Comparison of ENCODE assay signal across 1 cellular context in genomic region chr7:983182-984071, GRCh38.
TF ChIP-seq lines count a peak whose summit lies in the region.

No MANE protein-coding gene starts in this region.

TF ChIP-seq in HepG2, 621 proteins besides CTCF, POLR2A, EP300 and RAD21 (continues in another document):
- TF ChIP-seq AGO2 (optimal IDR thresholded peaks at IDR 0.05; ENCODE audit: low read depth, low read length) (peak; percentile 91), TCF7L2 (IDR thresholded peaks at IDR 0.05; ENCODE audit: low read depth, low read length) (no peak), TBP (CRISPR knock-in tag; IDR thresholded peaks at IDR 0.05) (0 out of 2 replicates have a peak, but pooled peaks have one; percentile 50), ZSCAN20 (CRISPR knock-in tag; IDR thresholded peaks at IDR 0.05; ENCODE audit: borderline replicate concordance) (peak; percentile 48), ZNF788 (CRISPR knock-in tag; IDR thresholded peaks at IDR 0.05; ENCODE audit: borderline replicate concordance) (peak; percentile 19; the same call in 1 of the 2 replicates), HIVEP1 (CRISPR knock-in tag; IDR thresholded peaks at IDR 0.05) (peak; percentile 36), ZNF670 (CRISPR knock-in tag; IDR thresholded peaks at IDR 0.05; ENCODE audit: borderline replicate concordance) (peak; percentile 66; the same call in 1 of the 2 replicates), BORCS8-MEF2B (CRISPR knock-in tag; IDR thresholded peaks at IDR 0.05) (peak; percentile 62; the same call in 1 of the 2 replicates), ZNF3 (CRISPR knock-in tag; IDR thresholded peaks at IDR 0.05) (0 out of 2 replicates have a peak, but pooled peaks have one; percentile 50), TFAP4 (IDR thresholded peaks at IDR 0.05; ENCODE audit: borderline replicate concordance, low read depth) (peak; percentile 42; the same call in 1 of the 2 replicates), ZNF703 (CRISPR knock-in tag; IDR thresholded peaks at IDR 0.05; ENCODE audit: borderline replicate concordance) (0 out of 2 replicates have a peak, but pooled peaks have one; percentile 43), CBFB (CRISPR knock-in tag; IDR thresholded peaks at IDR 0.05) (peak; percentile 56; the same call in 1 of the 2 replicates), ZNF264 (CRISPR knock-in tag; IDR thresholded peaks at IDR 0.05) (0 out of 2 replicates have a peak, but pooled peaks have one; percentile 49), TARDBP (CRISPR knock-in tag; IDR thresholded peaks at IDR 0.05) (peak; percentile 72), ZNF563 (CRISPR knock-in tag; IDR thresholded peaks at IDR 0.05) (peak; percentile 35; the same call in 1 of the 2 replicates), NR2F6 (IDR thresholded peaks at IDR 0.05) (no peak), NR2F6 (CRISPR knock-in tag; IDR thresholded peaks at IDR 0.05) (peak; percentile 15; the same call in 1 of the 2 replicates), ZMAT3 (CRISPR knock-in tag; conservative IDR thresholded peaks at IDR 0.05) (peak; percentile 34), KDM1A (CRISPR knock-in tag; IDR thresholded peaks at IDR 0.05) (peak; percentile 79; the same call in 1 of the 2 replicates), RBFOX2 (IDR thresholded peaks at IDR 0.05; ENCODE audit: low read depth, low read length) (peak; percentile 94), JUN (CRISPR knock-in tag; IDR thresholded peaks at IDR 0.05) (no peak), ZNF776 (CRISPR knock-in tag; IDR thresholded peaks at IDR 0.05) (peak; percentile 68; the same call in 1 of the 2 replicates), ZNF782 (CRISPR knock-in tag; IDR thresholded peaks at IDR 0.05; ENCODE audit: borderline replicate concordance) (peak; percentile 8; the same call in 1 of the 2 replicates), ZBTB34 (CRISPR knock-in tag; IDR thresholded peaks at IDR 0.05) (peak; percentile 59; the same call in 1 of the 2 replicates), SSRP1 (CRISPR knock-in tag; IDR thresholded peaks at IDR 0.05) (no peak), POLR2G (IDR thresholded peaks at IDR 0.05; ENCODE audit: low read depth, low read length) (peak; percentile 69), PHF5A (CRISPR knock-in tag; IDR thresholded peaks at IDR 0.05; ENCODE audit: low read depth, unreplicated experiment) (peak; percentile 38), RXRA (CRISPR knock-in tag; IDR thresholded peaks at IDR 0.05) (0 out of 2 replicates have a peak, but pooled peaks have one; percentile 38), NONO (IDR thresholded peaks at IDR 0.05) (no peak), NONO (CRISPR knock-in tag; conservative IDR thresholded peaks at IDR 0.05) (peak; percentile 87), ZKSCAN5 (CRISPR knock-in tag; IDR thresholded peaks at IDR 0.05) (no peak), ZNF337 (CRISPR knock-in tag; IDR thresholded peaks at IDR 0.05; ENCODE audit: borderline replicate concordance, low read depth) (no peak), CEBPG (CRISPR knock-in tag; IDR thresholded peaks at IDR 0.05) (peak; percentile 70), ZNF543 (CRISPR knock-in tag; IDR thresholded peaks at IDR 0.05) (peak; percentile 57; the same call in 1 of the 2 replicates), POLR2AphosphoS2 (IDR thresholded peaks at IDR 0.05; ENCODE audit: low read depth, low read length) (no peak), SKIL (CRISPR knock-in tag; IDR thresholded peaks at IDR 0.05; ENCODE audit: borderline replicate concordance) (no peak), MEF2D (CRISPR knock-in tag; IDR thresholded peaks at IDR 0.05) (0 out of 2 replicates have a peak, but pooled peaks have one; percentile 11), ZBTB20 (CRISPR knock-in tag; IDR thresholded peaks at IDR 0.05; ENCODE audit: borderline replicate concordance, low read depth) (no peak), ZHX1 (CRISPR knock-in tag; IDR thresholded peaks at IDR 0.05; ENCODE audit: low read depth) (0 out of 2 replicates have a peak, but pooled peaks have one; percentile 67), ZNF160 (CRISPR knock-in tag; IDR thresholded peaks at IDR 0.05) (peak; percentile 77), TAF1 (CRISPR knock-in tag; IDR thresholded peaks at IDR 0.05) (peak; percentile 59; the same call in 1 of the 2 replicates), TBX2 (CRISPR knock-in tag; IDR thresholded peaks at IDR 0.05; ENCODE audit: borderline replicate concordance) (peak; percentile 26; the same call in 1 of the 2 replicates)
- TF ChIP-seq, protein P1, sequence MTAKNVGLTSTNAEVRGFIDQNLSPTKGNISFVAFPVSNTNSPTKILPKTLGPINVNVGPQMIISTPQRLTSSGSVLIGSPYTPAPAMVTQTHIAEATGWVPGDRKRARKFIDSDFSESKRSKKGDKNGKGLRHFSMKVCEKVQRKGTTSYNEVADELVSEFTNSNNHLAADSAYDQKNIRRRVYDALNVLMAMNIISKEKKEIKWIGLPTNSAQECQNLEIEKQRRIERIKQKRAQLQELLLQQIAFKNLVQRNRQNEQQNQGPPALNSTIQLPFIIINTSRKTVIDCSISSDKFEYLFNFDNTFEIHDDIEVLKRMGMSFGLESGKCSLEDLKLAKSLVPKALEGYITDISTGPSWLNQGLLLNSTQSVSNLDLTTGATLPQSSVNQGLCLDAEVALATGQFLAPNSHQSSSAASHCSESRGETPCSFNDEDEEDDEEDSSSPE (CRISPR knock-in tag; IDR thresholded peaks at IDR 0.05) = peak; percentile 11; the same call in 1 of the 2 replicates
- TF ChIP-seq, protein P2, sequence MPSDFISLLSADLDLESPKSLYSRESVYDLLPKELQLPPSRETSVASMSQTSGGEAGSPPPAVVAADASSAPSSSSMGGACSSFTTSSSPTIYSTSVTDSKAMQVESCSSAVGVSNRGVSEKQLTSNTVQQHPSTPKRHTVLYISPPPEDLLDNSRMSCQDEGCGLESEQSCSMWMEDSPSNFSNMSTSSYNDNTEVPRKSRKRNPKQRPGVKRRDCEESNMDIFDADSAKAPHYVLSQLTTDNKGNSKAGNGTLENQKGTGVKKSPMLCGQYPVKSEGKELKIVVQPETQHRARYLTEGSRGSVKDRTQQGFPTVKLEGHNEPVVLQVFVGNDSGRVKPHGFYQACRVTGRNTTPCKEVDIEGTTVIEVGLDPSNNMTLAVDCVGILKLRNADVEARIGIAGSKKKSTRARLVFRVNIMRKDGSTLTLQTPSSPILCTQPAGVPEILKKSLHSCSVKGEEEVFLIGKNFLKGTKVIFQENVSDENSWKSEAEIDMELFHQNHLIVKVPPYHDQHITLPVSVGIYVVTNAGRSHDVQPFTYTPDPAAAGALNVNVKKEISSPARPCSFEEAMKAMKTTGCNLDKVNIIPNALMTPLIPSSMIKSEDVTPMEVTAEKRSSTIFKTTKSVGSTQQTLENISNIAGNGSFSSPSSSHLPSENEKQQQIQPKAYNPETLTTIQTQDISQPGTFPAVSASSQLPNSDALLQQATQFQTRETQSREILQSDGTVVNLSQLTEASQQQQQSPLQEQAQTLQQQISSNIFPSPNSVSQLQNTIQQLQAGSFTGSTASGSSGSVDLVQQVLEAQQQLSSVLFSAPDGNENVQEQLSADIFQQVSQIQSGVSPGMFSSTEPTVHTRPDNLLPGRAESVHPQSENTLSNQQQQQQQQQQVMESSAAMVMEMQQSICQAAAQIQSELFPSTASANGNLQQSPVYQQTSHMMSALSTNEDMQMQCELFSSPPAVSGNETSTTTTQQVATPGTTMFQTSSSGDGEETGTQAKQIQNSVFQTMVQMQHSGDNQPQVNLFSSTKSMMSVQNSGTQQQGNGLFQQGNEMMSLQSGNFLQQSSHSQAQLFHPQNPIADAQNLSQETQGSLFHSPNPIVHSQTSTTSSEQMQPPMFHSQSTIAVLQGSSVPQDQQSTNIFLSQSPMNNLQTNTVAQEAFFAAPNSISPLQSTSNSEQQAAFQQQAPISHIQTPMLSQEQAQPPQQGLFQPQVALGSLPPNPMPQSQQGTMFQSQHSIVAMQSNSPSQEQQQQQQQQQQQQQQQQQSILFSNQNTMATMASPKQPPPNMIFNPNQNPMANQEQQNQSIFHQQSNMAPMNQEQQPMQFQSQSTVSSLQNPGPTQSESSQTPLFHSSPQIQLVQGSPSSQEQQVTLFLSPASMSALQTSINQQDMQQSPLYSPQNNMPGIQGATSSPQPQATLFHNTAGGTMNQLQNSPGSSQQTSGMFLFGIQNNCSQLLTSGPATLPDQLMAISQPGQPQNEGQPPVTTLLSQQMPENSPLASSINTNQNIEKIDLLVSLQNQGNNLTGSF (CRISPR knock-in tag; IDR thresholded peaks at IDR 0.05) = 0 out of 2 replicates have a peak, but pooled peaks have one; percentile 14
- TF ChIP-seq, protein P3, sequence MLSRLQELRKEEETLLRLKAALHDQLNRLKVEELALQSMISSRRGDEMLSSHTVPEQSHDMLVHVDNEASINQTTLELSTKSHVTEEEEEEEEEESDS (CRISPR knock-in tag; IDR thresholded peaks at IDR 0.05; ENCODE audit: borderline replicate concordance) = no peak
- TF ChIP-seq, protein P4, sequence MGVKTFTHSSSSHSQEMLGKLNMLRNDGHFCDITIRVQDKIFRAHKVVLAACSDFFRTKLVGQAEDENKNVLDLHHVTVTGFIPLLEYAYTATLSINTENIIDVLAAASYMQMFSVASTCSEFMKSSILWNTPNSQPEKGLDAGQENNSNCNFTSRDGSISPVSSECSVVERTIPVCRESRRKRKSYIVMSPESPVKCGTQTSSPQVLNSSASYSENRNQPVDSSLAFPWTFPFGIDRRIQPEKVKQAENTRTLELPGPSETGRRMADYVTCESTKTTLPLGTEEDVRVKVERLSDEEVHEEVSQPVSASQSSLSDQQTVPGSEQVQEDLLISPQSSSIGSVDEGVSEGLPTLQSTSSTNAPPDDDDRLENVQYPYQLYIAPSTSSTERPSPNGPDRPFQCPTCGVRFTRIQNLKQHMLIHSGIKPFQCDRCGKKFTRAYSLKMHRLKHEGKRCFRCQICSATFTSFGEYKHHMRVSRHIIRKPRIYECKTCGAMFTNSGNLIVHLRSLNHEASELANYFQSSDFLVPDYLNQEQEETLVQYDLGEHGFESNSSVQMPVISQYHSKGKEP (CRISPR knock-in tag; IDR thresholded peaks at IDR 0.05) = no peak
- TF ChIP-seq, protein P5, sequence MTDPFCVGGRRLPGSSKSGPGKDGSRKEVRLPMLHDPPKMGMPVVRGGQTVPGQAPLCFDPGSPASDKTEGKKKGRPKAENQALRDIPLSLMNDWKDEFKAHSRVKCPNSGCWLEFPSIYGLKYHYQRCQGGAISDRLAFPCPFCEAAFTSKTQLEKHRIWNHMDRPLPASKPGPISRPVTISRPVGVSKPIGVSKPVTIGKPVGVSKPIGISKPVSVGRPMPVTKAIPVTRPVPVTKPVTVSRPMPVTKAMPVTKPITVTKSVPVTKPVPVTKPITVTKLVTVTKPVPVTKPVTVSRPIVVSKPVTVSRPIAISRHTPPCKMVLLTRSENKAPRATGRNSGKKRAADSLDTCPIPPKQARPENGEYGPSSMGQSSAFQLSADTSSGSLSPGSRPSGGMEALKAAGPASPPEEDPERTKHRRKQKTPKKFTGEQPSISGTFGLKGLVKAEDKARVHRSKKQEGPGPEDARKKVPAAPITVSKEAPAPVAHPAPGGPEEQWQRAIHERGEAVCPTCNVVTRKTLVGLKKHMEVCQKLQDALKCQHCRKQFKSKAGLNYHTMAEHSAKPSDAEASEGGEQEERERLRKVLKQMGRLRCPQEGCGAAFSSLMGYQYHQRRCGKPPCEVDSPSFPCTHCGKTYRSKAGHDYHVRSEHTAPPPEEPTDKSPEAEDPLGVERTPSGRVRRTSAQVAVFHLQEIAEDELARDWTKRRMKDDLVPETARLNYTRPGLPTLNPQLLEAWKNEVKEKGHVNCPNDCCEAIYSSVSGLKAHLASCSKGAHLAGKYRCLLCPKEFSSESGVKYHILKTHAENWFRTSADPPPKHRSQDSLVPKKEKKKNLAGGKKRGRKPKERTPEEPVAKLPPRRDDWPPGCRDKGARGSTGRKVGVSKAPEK (CRISPR knock-in tag; IDR thresholded peaks at IDR 0.05; ENCODE audit: borderline replicate concordance) = 0 out of 2 replicates have a peak, but pooled peaks have one; percentile 42
